In genomic region chr16:68231384-68232136, GRCh38 we compare ENCODE assay signal across 1 cellular context.
TF ChIP-seq lines count a peak whose summit lies in the region.

No MANE protein-coding gene starts in this region.

TF ChIP-seq in IMR-90, 13 proteins besides CTCF, POLR2A, EP300 and RAD21:
- no peak for TF ChIP-seq CHD1 (IDR thresholded peaks at IDR 0.05; ENCODE audit: low read depth, low read length)
- no peak for TF ChIP-seq NFE2L2 (IDR thresholded peaks at IDR 0.05; ENCODE audit: low read depth, low read length)
- TF ChIP-seq BHLHE40 (IDR thresholded peaks at IDR 0.05; ENCODE audit: low read depth, low read length): no peak
- no peak for TF ChIP-seq USF2 (IDR thresholded peaks at IDR 0.05; ENCODE audit: low read depth, low read length)
- no peak for TF ChIP-seq FOS (IDR thresholded peaks at IDR 0.05; ENCODE audit: low read depth, low read length)
- no peak for TF ChIP-seq CEBPB (IDR thresholded peaks at IDR 0.05; ENCODE audit: low read depth, low read length)
- TF ChIP-seq SMC3 (IDR thresholded peaks at IDR 0.05; ENCODE audit: low read depth, low read length): no peak
- TF ChIP-seq MAFK (IDR thresholded peaks at IDR 0.05; ENCODE audit: low read depth, low read length): no peak
TF ChIP-seq in IMR-90: peak in this region for 0.
